ENCODE assay signal across 8 cellular contexts in the genomic region with DNA sequence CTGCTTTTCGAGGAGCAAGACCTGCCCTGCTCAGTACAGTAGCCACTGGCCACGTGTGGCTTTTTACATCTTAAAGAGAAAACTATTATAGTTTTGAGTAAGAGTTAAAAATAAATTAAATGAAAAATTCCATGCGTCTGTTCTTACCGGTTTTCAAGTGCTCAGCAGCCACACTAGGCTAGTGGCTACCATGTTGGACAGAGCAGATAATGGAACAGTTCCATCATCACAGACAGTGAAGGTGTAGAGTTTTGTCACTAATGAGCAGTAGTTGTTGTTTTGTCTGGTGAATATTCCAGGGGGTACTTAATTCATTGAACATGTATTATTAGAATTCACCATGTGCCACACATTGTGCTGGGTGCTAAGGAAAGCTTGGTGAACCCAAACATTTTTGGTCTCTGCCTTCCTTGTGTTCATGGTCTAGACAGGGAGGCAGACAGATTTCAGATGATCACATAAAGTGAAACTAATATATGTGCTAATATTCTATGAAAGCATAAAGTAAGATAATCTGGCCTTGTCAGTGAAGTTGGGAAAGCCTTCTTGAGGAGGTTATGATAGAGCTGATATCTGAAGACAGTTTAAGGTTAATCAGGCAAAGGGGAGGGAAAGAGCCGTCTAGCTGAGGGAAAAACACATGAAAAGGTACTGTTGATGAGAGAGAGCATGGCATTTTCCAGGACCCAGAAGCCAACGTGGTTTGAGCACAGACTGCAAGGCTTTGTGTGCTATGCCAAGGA. TPM values are rescaled to one million over a fixed set of nuclear protein-coding genes. Genes with fewer than 3 reads are reported as not detected.
A peak's percentile ranks its signal among the peaks of the same experiment; 100 is the strongest.
DNase-seq lines count a peak whose midpoint lies in the region; ATAC-seq and TF ChIP-seq lines count a peak whose summit lies in the region.

No MANE protein-coding gene starts in this region.

- no peak overlapping the region for H2AK5ac ChIP-seq in IMR-90 (ENCODE audit: low read depth, low read length)

- ATAC-seq in IMR-90 (ENCODE audit: low read depth), result no peak
- ATAC-seq in central memory CD8-positive, alpha-beta T cell (replicated peaks; ENCODE audit: extremely low read depth, poor library complexity, severe bottlenecking), result no peak
- ATAC-seq in natural killer cell treated with Interleukin-12 subunit alpha and Interleukin-12 subunit beta and Interleukin-15 and Interleukin-18, amount 100 ng/mL, for 72 hours, result no peak

- H3K4ac ChIP-seq in IMR-90 (ENCODE audit: low read depth, low read length), result no peak overlapping the region

- peak overlapping the region; percentile 80 for H3K9ac ChIP-seq in BLaER1
- H3K9ac ChIP-seq in IMR-90 (ENCODE audit: low read depth, low read length), result peak overlapping the region; percentile 84

- H3K4me3 Mint-ChIP-seq in central memory CD8-positive, alpha-beta T cell, result peak overlapping the region; percentile 86
- peak overlapping the region; percentile 94 for H3K4me3 Mint-ChIP-seq in natural killer cell treated with Interleukin-12 subunit alpha and Interleukin-12 subunit beta and Interleukin-15 and Interleukin-18, amount 100 ng/mL, for 72 hours

- H3K79me1 ChIP-seq in IMR-90 (ENCODE audit: low read depth in 1 of 2, low read length in 2 of 2), result peaks cover 22 to 26% of the 10 kb centered on the region in 2 experiments

- no peak overlapping the region; a peak in 1 of 4 replicates for H4K8ac ChIP-seq in IMR-90 (ENCODE audit: low read depth in 2 of 2, low read length in 2 of 2)

- H3K27me3 ChIP-seq in BLaER1 (no peaks in the 10 kb centered on the region), IMR-90 (ENCODE audit: control insufficient read depth, insufficient read depth, low read length) (no peaks in the 10 kb centered on the region)

- H3K27ac ChIP-seq in BLaER1 (peak overlapping the region; percentile 82; the same call in 1 of the 2 replicates), IMR-90 (ENCODE audit: insufficient read depth, low read length) (no peak overlapping the region)

- peak overlapping the region; percentile 30; the same call in 1 of the 2 replicates for H3K23ac ChIP-seq in IMR-90 (ENCODE audit: low read depth, low read length)

- no peak overlapping the region for H3K18ac ChIP-seq in IMR-90 (ENCODE audit: low read depth, low read length)

- no peak overlapping the region for H3K56ac ChIP-seq in IMR-90 (ENCODE audit: extremely low read depth, insufficient read depth, low read length)

- no peak for TF ChIP-seq CTCF in IMR-90 (conservative IDR thresholded peaks at IDR 0.05; ENCODE audit: low read depth, low read length)

- CTCF ChIA-PET in IMR-90 (lab: Yijun Ruan, JAX), result no interaction called here

- TF ChIP-seq RAD21 in IMR-90 (IDR thresholded peaks at IDR 0.05; ENCODE audit: low read length), result no peak

- dilution Hi-C loops in IMR-90 (cut with HindIII; ENCODE audit: low sequenced_read_pairs, unreplicated experiment), result no loop called here

- no peaks in the 10 kb centered on the region for H3K27me3 Mint-ChIP-seq in central memory CD8-positive, alpha-beta T cell
- H3K27me3 Mint-ChIP-seq in natural killer cell treated with Interleukin-12 subunit alpha and Interleukin-12 subunit beta and Interleukin-15 and Interleukin-18, amount 100 ng/mL, for 72 hours, result peaks cover 8% of the 10 kb centered on the region in 2 donors

- H3K4me1 Mint-ChIP-seq in central memory CD8-positive, alpha-beta T cell, result peaks cover 36% of the 10 kb centered on the region
- H3K4me1 Mint-ChIP-seq in natural killer cell treated with Interleukin-12 subunit alpha and Interleukin-12 subunit beta and Interleukin-15 and Interleukin-18, amount 100 ng/mL, for 72 hours (ENCODE audit: low read depth in 2 of 2), result peaks cover 13 to 35% of the 10 kb centered on the region in 2 donors

- intact Hi-C loops in IMR-90 (cut with micrococcal nuclease), result no loop called here

- no peaks in the 10 kb centered on the region for H3K9me3 Mint-ChIP-seq in central memory CD8-positive, alpha-beta T cell
- H3K9me3 Mint-ChIP-seq in natural killer cell treated with Interleukin-12 subunit alpha and Interleukin-12 subunit beta and Interleukin-15 and Interleukin-18, amount 100 ng/mL, for 72 hours, result no peaks in the 10 kb centered on the region

- no peak overlapping the region for H2BK5ac ChIP-seq in IMR-90 (ENCODE audit: low read depth, low read length, poor library complexity, severe bottlenecking)

- peak overlapping the region; percentile 92 for H3K27ac Mint-ChIP-seq in central memory CD8-positive, alpha-beta T cell (ENCODE audit: low read depth)
- peak overlapping the region in 1 of 2 donors; percentile 93 for H3K27ac Mint-ChIP-seq in natural killer cell treated with Interleukin-12 subunit alpha and Interleukin-12 subunit beta and Interleukin-15 and Interleukin-18, amount 100 ng/mL, for 72 hours

- peak overlapping the region; percentile 84 for H3K4me3 ChIP-seq in BLaER1
- peak overlapping the region; percentile 96 for H3K4me3 ChIP-seq in IMR-90 (ENCODE audit: insufficient read depth, low read depth, low read length)

- no peak overlapping the region for H3K14ac ChIP-seq in IMR-90 (replicated peaks; ENCODE audit: low read depth, low read length)

- no peak overlapping the region for H4K91ac ChIP-seq in IMR-90 (ENCODE audit: insufficient read depth, low read depth, low read length)

- no peak for TF ChIP-seq POLR2A in IMR-90 (IDR thresholded peaks at IDR 0.05; ENCODE audit: low read depth, low read length)

- H2BK20ac ChIP-seq in IMR-90 (ENCODE audit: low read depth, low read length), result no peak overlapping the region

- H3K9me3 ChIP-seq in BLaER1 (no peaks in the 10 kb centered on the region), IMR-90 (ENCODE audit: control insufficient read depth, insufficient read depth, low read length) (no peaks in the 10 kb centered on the region)

- no peak overlapping the region for H2AK9ac ChIP-seq in IMR-90 (replicated peaks; ENCODE audit: low read depth, low read length, poor library complexity)

- no TSS peak for BruUV-seq in IMR-90 (replicated peaks; lab: Mats Ljungman, UMichigan)

- DNase-seq in IMR-90 (no peak), putamen (ENCODE audit: low spot score) (no peak), activated gamma-delta T cell treated with Interleukin-2 at 50 U/mL for 16 hours (no peak), NCI-H524 (lab: John Stamatoyannopoulos, UW) (no peak), NCI-H1694 treated with DMSO at 0.1 percent for 48 hours (lab: John Stamatoyannopoulos, UW) (no peak)
- no peak for DNase-seq in central memory CD8-positive, alpha-beta T cell (ENCODE audit: low spot score in 2 of 2)
- DNase-seq in natural killer cell treated with Interleukin-12 subunit alpha and Interleukin-12 subunit beta and Interleukin-15 and Interleukin-18, amount 100 ng/mL, for 72 hours (ENCODE audit: low spot score), result no peak

- peaks cover 22% of the 10 kb centered on the region for H3K4me1 ChIP-seq in BLaER1
- no peaks in the 10 kb centered on the region for H3K4me1 ChIP-seq in IMR-90 (ENCODE audit: control insufficient read depth, insufficient read depth, low read length)

- no peak overlapping the region for H4K5ac ChIP-seq in IMR-90 (ENCODE audit: low read depth, low read length)

- H3K4me2 ChIP-seq in BLaER1 (peak overlapping the region; percentile 86), IMR-90 (ENCODE audit: low read depth, low read length) (peak overlapping the region; percentile 73)

- no peak overlapping the region for H2AFZ ChIP-seq in IMR-90 (replicated peaks; ENCODE audit: low read length, poor library complexity)

- H4K20me1 ChIP-seq in BLaER1, result peaks cover 27% of the 10 kb centered on the region
- H4K20me1 ChIP-seq in IMR-90 (ENCODE audit: insufficient read depth, low read length), result no peaks in the 10 kb centered on the region; the same call in 1 of the 2 replicates

- peaks cover 2% of the 10 kb centered on the region for H3K36me3 Mint-ChIP-seq in central memory CD8-positive, alpha-beta T cell (ENCODE audit: insufficient read depth)
- H3K36me3 Mint-ChIP-seq in natural killer cell treated with Interleukin-12 subunit alpha and Interleukin-12 subunit beta and Interleukin-15 and Interleukin-18, amount 100 ng/mL, for 72 hours, result no peaks in the 10 kb centered on the region

- 31% methylated on average over 2 of the region's 6 CpGs; no CpG with 5 or more reads in 1 of the 2 experiments for WGBS in IMR-90 (ENCODE audit: extremely low coverage in 2 of 2, insufficient read length in 1 of 2), 2 experiments

- in situ Hi-C loops in IMR-90 (cut with MboI; ENCODE audit: low sequenced_read_pairs), result no loop called here

- H2BK15ac ChIP-seq in IMR-90 (ENCODE audit: low read depth, low read length), result no peak overlapping the region

- no peak overlapping the region for H2BK120ac ChIP-seq in IMR-90 (ENCODE audit: low read depth, low read length)

- H3K36me3 ChIP-seq in BLaER1 (0 out of 2 replicates have a peak, but pooled peaks cover 14% of the 10 kb centered on the region), IMR-90 (ENCODE audit: control insufficient read depth, insufficient read depth, low read length) (no peaks in the 10 kb centered on the region)

- POLR2A ChIA-PET in IMR-90 (lab: Charles Lee; ENCODE audit: unreplicated experiment), result no interaction called here

- no peaks in the 10 kb centered on the region for H3K9me1 ChIP-seq in IMR-90 (ENCODE audit: insufficient read depth, low read length)

TF ChIP-seq in IMR-90, 13 proteins besides CTCF, POLR2A, EP300 and RAD21 (continues in another document):
- TF ChIP-seq CHD1 (IDR thresholded peaks at IDR 0.05; ENCODE audit: low read depth, low read length), result no peak
- no peak for TF ChIP-seq BHLHE40 (IDR thresholded peaks at IDR 0.05; ENCODE audit: low read depth, low read length)
- no peak for TF ChIP-seq FOS (IDR thresholded peaks at IDR 0.05; ENCODE audit: low read depth, low read length)
- no peak for TF ChIP-seq SMC3 (IDR thresholded peaks at IDR 0.05; ENCODE audit: low read depth, low read length)
- no peak for TF ChIP-seq RCOR1 (IDR thresholded peaks at IDR 0.05; ENCODE audit: insufficient replicate concordance, low read length)
- TF ChIP-seq MAFK (IDR thresholded peaks at IDR 0.05; ENCODE audit: low read depth, low read length), result no peak
- no peak for TF ChIP-seq NFE2L2 (IDR thresholded peaks at IDR 0.05; ENCODE audit: low read depth, low read length)
- TF ChIP-seq MAZ (IDR thresholded peaks at IDR 0.05; ENCODE audit: borderline replicate concordance, low read depth, low read length), result no peak
- TF ChIP-seq RFX5 (IDR thresholded peaks at IDR 0.05; ENCODE audit: low read depth, low read length), result no peak

RNA-seq across cellular contexts. Expression of a gene that starts 1.4 kb away (rescaled TPM):
- 20.8 and 30.8 TPM in 2 replicates for total RNA-seq in IMR-90 (2012; rRNA removed)
- polyA plus RNA-seq in IMR-90 (2012; rRNA removed), result 20.7 and 52.8 TPM in 2 replicates
- polyA plus RNA-seq in IMR-90 (2012; cell fraction: cytosol; rRNA removed), result 3.0 and 5.5 TPM in 2 replicates
- 5.2 and 9.3 TPM in 2 replicates for polyA plus RNA-seq in IMR-90 (2012; cell fraction: nucleus; rRNA removed; ENCODE audit: low replicate concordance)
- 10 to 100 TPM; 20.4 to 29.0 TPM for total RNA-seq in natural killer cell treated with Interleukin-12 subunit alpha and Interleukin-12 subunit beta and Interleukin-15 and Interleukin-18, amount 100 ng/mL, for 72 hours
